1 cellular context compared by ENCODE assay signal in the genomic region with DNA sequence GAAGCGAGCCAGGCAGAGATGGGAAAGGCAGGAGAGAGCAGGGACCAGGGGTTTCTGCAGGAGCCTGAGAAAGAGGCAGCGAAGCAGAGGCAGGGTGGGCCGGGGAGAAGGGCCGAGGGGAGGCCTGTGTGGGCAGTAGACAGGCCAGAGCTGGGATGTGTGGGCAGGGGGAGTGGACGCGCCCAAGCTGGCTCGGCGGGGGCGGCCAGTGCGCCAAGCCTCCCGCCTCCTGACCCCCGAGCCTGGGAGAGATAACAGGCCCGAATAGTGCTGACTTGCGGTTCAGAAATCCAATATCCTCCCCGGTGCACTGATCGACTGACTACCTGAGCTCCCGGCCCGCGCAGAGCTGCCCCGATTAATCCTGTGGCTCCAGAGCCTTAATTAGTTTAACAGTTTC.
TF ChIP-seq lines count a peak whose summit lies in the region.

No MANE protein-coding gene starts in this region.

TF ChIP-seq in K562, 482 proteins besides CTCF, POLR2A, EP300 and RAD21 (continued from another document and continues in another):
- TF ChIP-seq ZNF318 (IDR thresholded peaks at IDR 0.05; ENCODE audit: borderline replicate concordance in 1 of 2, low read depth in 1 of 2) (no peak), ZFX (CRISPR knock-in tag; IDR thresholded peaks at IDR 0.05) (0 out of 2 replicates have a peak, but pooled peaks have one; percentile 25), USF2 (CRISPR knock-in tag; IDR thresholded peaks at IDR 0.05) (no peak), ZNF316 (IDR thresholded peaks at IDR 0.05) (peak; percentile 97), FOXK2 (conservative IDR thresholded peaks at IDR 0.05 in 1 of 2, IDR thresholded peaks at IDR 0.05 in 1 of 2; ENCODE audit: low read depth in 2 of 2) (peak in 1 of 2 experiments; percentile 68; a peak in 2 of 4 replicates), ESRRA (IDR thresholded peaks at IDR 0.05; ENCODE audit: borderline replicate concordance, low read depth) (no peak), RB1 (IDR thresholded peaks at IDR 0.05; ENCODE audit: low read depth) (0 out of 2 replicates have a peak, but pooled peaks have one; percentile 27), SIX5 (IDR thresholded peaks at IDR 0.05; ENCODE audit: borderline replicate concordance in 1 of 2, insufficient read depth in 1 of 2, low read depth in 1 of 2, low read length in 2 of 2) (no peak), BHLHE40 (IDR thresholded peaks at IDR 0.05; ENCODE audit: low read length) (0 out of 2 replicates have a peak, but pooled peaks have one; percentile 5), NRF1 (conservative IDR thresholded peaks at IDR 0.05 in 1 of 2, IDR thresholded peaks at IDR 0.05 in 1 of 2) (peak; percentile 50 to 64), MAFK (IDR thresholded peaks at IDR 0.05; ENCODE audit: low read length) (peak; percentile 64), SMARCE1 (IDR thresholded peaks at IDR 0.05) (peak; percentile 51; the same call in 1 of the 2 replicates), CBFA2T3 (IDR thresholded peaks at IDR 0.05) (peak; percentile 44), SMAD3 (CRISPR knock-in tag; conservative IDR thresholded peaks at IDR 0.05) (no peak), SP1 (CRISPR knock-in tag; IDR thresholded peaks at IDR 0.05) (peak; percentile 16; the same call in 1 of the 2 replicates), CREB1 (IDR thresholded peaks at IDR 0.05) (0 out of 2 replicates have a peak, but pooled peaks have one; percentile 15), CREB1 (CRISPR knock-in tag; IDR thresholded peaks at IDR 0.05) (no peak), MTA3 (IDR thresholded peaks at IDR 0.05; ENCODE audit: borderline replicate concordance) (0 out of 2 replicates have a peak, but pooled peaks have one; percentile 21), ZNF347 (CRISPR knock-in tag; IDR thresholded peaks at IDR 0.05; ENCODE audit: low read depth) (no peak), HNRNPLL (IDR thresholded peaks at IDR 0.05; ENCODE audit: low read depth, low read length, poor library complexity, severe bottlenecking) (no peak), MAZ (CRISPR knock-in tag; conservative IDR thresholded peaks at IDR 0.05 in 1 of 2, IDR thresholded peaks at IDR 0.05 in 1 of 2) (0 out of 4 replicates have a peak, but pooled peaks have one; percentile 27 to 48), BDP1 (IDR thresholded peaks at IDR 0.05; ENCODE audit: insufficient read depth, insufficient read length) (no peak), ZNF232 (CRISPR knock-in tag; IDR thresholded peaks at IDR 0.05) (no peak), JUND (IDR thresholded peaks at IDR 0.05; ENCODE audit: borderline replicate concordance, low read depth, low read length) (peak; percentile 59; the same call in 1 of the 2 replicates), JUND (tag; IDR thresholded peaks at IDR 0.05; ENCODE audit: borderline replicate concordance, low read depth, low read length) (no peak; the same call in 2 of the 3 replicates), FOXA1 (IDR thresholded peaks at IDR 0.05; ENCODE audit: borderline replicate concordance) (no peak), FIP1L1 (IDR thresholded peaks at IDR 0.05; ENCODE audit: low read depth, low read length, poor library complexity, severe bottlenecking) (peak; percentile 31), MAFF (IDR thresholded peaks at IDR 0.05; ENCODE audit: low read length) (peak; percentile 33), MTA1 (IDR thresholded peaks at IDR 0.05; ENCODE audit: borderline replicate concordance) (no peak), PRDM10 (IDR thresholded peaks at IDR 0.05; ENCODE audit: partially characterized antibody) (peak; percentile 97), ZKSCAN8 (CRISPR knock-in tag; IDR thresholded peaks at IDR 0.05) (no peak), DPF2 (IDR thresholded peaks at IDR 0.05) (peak; percentile 68; the same call in 1 of the 2 replicates)
- TF ChIP-seq, protein P1, sequence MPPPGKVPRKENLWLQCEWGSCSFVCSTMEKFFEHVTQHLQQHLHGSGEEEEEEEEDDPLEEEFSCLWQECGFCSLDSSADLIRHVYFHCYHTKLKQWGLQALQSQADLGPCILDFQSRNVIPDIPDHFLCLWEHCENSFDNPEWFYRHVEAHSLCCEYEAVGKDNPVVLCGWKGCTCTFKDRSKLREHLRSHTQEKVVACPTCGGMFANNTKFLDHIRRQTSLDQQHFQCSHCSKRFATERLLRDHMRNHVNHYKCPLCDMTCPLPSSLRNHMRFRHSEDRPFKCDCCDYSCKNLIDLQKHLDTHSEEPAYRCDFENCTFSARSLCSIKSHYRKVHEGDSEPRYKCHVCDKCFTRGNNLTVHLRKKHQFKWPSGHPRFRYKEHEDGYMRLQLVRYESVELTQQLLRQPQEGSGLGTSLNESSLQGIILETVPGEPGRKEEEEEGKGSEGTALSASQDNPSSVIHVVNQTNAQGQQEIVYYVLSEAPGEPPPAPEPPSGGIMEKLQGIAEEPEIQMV (tag; conservative IDR thresholded peaks at IDR 0.05; ENCODE audit: low read depth) = no peak
- TF ChIP-seq, protein P2, sequence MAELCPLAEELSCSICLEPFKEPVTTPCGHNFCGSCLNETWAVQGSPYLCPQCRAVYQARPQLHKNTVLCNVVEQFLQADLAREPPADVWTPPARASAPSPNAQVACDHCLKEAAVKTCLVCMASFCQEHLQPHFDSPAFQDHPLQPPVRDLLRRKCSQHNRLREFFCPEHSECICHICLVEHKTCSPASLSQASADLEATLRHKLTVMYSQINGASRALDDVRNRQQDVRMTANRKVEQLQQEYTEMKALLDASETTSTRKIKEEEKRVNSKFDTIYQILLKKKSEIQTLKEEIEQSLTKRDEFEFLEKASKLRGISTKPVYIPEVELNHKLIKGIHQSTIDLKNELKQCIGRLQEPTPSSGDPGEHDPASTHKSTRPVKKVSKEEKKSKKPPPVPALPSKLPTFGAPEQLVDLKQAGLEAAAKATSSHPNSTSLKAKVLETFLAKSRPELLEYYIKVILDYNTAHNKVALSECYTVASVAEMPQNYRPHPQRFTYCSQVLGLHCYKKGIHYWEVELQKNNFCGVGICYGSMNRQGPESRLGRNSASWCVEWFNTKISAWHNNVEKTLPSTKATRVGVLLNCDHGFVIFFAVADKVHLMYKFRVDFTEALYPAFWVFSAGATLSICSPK (IDR thresholded peaks at IDR 0.05; ENCODE audit: borderline replicate concordance) = no peak
- TF ChIP-seq, protein P3, sequence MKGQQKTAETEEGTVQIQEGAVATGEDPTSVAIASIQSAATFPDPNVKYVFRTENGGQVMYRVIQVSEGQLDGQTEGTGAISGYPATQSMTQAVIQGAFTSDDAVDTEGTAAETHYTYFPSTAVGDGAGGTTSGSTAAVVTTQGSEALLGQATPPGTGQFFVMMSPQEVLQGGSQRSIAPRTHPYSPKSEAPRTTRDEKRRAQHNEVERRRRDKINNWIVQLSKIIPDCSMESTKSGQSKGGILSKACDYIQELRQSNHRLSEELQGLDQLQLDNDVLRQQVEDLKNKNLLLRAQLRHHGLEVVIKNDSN (CRISPR knock-in tag; IDR thresholded peaks at IDR 0.05) = no peak
- TF ChIP-seq, protein P4, sequence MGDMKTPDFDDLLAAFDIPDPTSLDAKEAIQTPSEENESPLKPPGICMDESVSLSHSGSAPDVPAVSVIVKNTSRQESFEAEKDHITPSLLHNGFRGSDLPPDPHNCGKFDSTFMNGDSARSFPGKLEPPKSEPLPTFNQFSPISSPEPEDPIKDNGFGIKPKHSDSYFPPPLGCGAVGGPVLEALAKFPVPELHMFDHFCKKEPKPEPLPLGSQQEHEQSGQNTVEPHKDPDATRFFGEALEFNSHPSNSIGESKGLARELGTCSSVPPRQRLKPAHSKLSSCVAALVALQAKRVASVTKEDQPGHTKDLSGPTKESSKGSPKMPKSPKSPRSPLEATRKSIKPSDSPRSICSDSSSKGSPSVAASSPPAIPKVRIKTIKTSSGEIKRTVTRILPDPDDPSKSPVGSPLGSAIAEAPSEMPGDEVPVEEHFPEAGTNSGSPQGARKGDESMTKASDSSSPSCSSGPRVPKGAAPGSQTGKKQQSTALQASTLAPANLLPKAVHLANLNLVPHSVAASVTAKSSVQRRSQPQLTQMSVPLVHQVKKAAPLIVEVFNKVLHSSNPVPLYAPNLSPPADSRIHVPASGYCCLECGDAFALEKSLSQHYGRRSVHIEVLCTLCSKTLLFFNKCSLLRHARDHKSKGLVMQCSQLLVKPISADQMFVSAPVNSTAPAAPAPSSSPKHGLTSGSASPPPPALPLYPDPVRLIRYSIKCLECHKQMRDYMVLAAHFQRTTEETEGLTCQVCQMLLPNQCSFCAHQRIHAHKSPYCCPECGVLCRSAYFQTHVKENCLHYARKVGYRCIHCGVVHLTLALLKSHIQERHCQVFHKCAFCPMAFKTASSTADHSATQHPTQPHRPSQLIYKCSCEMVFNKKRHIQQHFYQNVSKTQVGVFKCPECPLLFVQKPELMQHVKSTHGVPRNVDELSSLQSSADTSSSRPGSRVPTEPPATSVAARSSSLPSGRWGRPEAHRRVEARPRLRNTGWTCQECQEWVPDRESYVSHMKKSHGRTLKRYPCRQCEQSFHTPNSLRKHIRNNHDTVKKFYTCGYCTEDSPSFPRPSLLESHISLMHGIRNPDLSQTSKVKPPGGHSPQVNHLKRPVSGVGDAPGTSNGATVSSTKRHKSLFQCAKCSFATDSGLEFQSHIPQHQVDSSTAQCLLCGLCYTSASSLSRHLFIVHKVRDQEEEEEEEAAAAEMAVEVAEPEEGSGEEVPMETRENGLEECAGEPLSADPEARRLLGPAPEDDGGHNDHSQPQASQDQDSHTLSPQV (IDR thresholded peaks at IDR 0.05) = peak; percentile 35; the same call in 1 of the 2 replicates
